ENCODE assay signal across 21 cellular contexts in the genomic region with DNA sequence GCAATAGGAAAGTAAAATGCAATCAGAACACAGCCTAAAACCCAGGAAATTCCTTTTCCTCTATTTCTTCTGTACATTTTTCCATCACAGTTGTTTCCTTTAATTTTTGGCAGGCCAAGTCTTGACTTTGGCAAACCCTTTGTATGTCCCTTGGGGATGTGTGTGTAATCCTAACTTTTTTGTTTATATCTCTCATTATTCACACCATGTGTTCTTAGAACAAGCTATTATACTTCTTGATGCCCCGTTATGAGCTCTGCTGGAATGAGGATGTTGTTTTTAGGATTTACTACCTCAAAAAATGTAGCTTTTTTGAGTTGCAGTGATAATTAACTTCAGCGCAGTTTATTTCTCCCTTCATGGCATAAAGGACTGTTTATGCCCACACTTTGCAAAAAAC.
A peak's percentile ranks its signal among the peaks of the same experiment; 100 is the strongest.
DNase-seq lines count a peak whose midpoint lies in the region; ATAC-seq and TF ChIP-seq lines count a peak whose summit lies in the region.
"Had no signal": no experiment of that assay in that cellular context is flagged by ENCODE, and none has a peak within 500 bp of the region (broad histone marks: within the 10 kb centered on the region; RNA-seq: fewer than 3 reads in every experiment).

No MANE protein-coding gene starts in this region.

- H2AFZ ChIP-seq in GM23248: no peak overlapping the region

- H3K27ac ChIP-seq in GM23248: no peak overlapping the region
- H3K27ac ChIP-seq: cardiac muscle cell, gastrocnemius medialis, KMS-11, Peyer's patch, spleen had no signal

- H3K4me3 ChIP-seq in GM23248 (no peak overlapping the region), astrocyte of the spinal cord (ENCODE audit: low read depth, low read length) (no peak overlapping the region), foreskin fibroblast (ENCODE audit: low read depth in 1 of 2, low read length in 2 of 2) (no peak overlapping the region), skeletal muscle satellite cell (ENCODE audit: low read length) (no peak overlapping the region)
- H3K4me3 ChIP-seq: cardiac muscle cell, gastrocnemius medialis, HAP-1, Peyer's patch, spleen had no signal

- 0 out of 2 replicates have a peak, but pooled peaks cover 4% of the 10 kb centered on the region for H3F3A ChIP-seq in GM23248 (ENCODE audit: insufficient read depth)

- no peaks in the 10 kb centered on the region for H3K9me2 ChIP-seq in GM23248 (ENCODE audit: insufficient read depth)

- no peak for TF ChIP-seq CTCF in astrocyte of the spinal cord (IDR thresholded peaks at IDR 0.05; ENCODE audit: low read depth, low read length)
- no peak for TF ChIP-seq CTCF in foreskin fibroblast (IDR thresholded peaks at IDR 0.05; ENCODE audit: low read depth, low read length)

- DNase-seq in GM23248 (peak; percentile 77), astrocyte of the spinal cord (ENCODE audit: low read depth, low spot score) (peak; percentile 78), foreskin fibroblast (peak; percentile 64 to 83), NCI-H748 (lab: John Stamatoyannopoulos, UW; ENCODE audit: unreplicated experiment) (no peak)
- DNase-seq in stimulated activated CD4-positive, alpha-beta T cell treated with anti-CD3 and anti-CD28 coated beads, Interleukin-2, amount 100 ng/mL, for 48 hours: no peak
- DNase-seq: activated CD4-positive, alpha-beta T cell treated with anti-CD3 and anti-CD28 coated beads, Interleukin-2, amount 50 U/mL, for 4 hours; activated naive CD4-positive, alpha-beta T cell treated with anti-CD3 and anti-CD28 coated beads, Interleukin-2, amount 50 U/mL, for 16 hours; CD4-positive, CD25-positive, alpha-beta regulatory T cell; DMS79 treated with DMSO at 0.1 percent for 48 hours; effector CD8-positive, alpha-beta T cell; gastrocnemius medialis; NCI-H1105; NCI-H2171 treated with DMSO at 0.1 percent for 48 hours; Peyer's patch; spleen had no signal

- H3K36me3 ChIP-seq in GM23248 (ENCODE audit: low read depth) (no peaks in the 10 kb centered on the region), skeletal muscle satellite cell (ENCODE audit: insufficient read depth, low read length) (peaks cover 3% of the 10 kb centered on the region)
- H3K36me3 ChIP-seq: cardiac muscle cell, gastrocnemius medialis, HAP-1, Peyer's patch, spleen had no signal

- no peaks in the 10 kb centered on the region for H4K20me1 ChIP-seq in GM23248 (ENCODE audit: insufficient read depth)

- no peaks in the 10 kb centered on the region for H3K79me2 ChIP-seq in GM23248 (ENCODE audit: insufficient read depth)

- no peak overlapping the region for H3K9ac ChIP-seq in GM23248
- H3K9ac ChIP-seq in skeletal muscle satellite cell (ENCODE audit: low read depth, low read length): no peak overlapping the region
- H3K9ac ChIP-seq: KMS-11 had no signal

- in situ Hi-C loops in GM23248 (cut with MboI) (no loop called here), astrocyte of the spinal cord (cut with HindIII; ENCODE audit: low sequenced_read_pairs) (no loop called here)

- H3K4me1 ChIP-seq in GM23248 (ENCODE audit: insufficient read depth): peaks cover 8% of the 10 kb centered on the region
- H3K4me1 ChIP-seq in skeletal muscle satellite cell (ENCODE audit: control insufficient read depth, insufficient read depth, low read length): peaks cover 10% of the 10 kb centered on the region
- H3K4me1 ChIP-seq: gastrocnemius medialis, HAP-1, Peyer's patch, spleen had no signal

- WGBS in GM23248 (ENCODE audit: low coverage in 1 of 2, low lambda C conversion rate in 2 of 2, missing lambda C conversion rate in 2 of 2), 2 experiments: 20 to 39% methylated on average over 2 of the region's 2 CpGs

- ATAC-seq in GM18858 (IDR thresholded peaks at IDR 0.05; ENCODE audit: unreplicated experiment): no peak
- ATAC-seq: stimulated activated memory B cell treated with anti-CD40 and anti-IgM and Interleukin-4, amounts not matched to agents 10 μg/mL and 1 μg/mL and 100 μg/mL, for 72 hours had no signal

- peak overlapping the region; percentile 5 for H3K4me2 ChIP-seq in GM23248 (ENCODE audit: unreplicated experiment)
- peak overlapping the region; percentile 19 for H3K4me2 ChIP-seq in skeletal muscle satellite cell (ENCODE audit: low read length)
- H3K4me2 ChIP-seq: KMS-11 had no signal

- H3K27me3 ChIP-seq in GM23248 (replicated peaks; ENCODE audit: insufficient read depth) (no peaks in the 10 kb centered on the region), skeletal muscle satellite cell (ENCODE audit: control insufficient read depth, insufficient read depth, low read length) (no peaks in the 10 kb centered on the region)
- H3K27me3 ChIP-seq: cardiac muscle cell, gastrocnemius medialis, Peyer's patch had no signal

- H3K9me3 ChIP-seq in GM23248 (ENCODE audit: low read depth) (no peaks in the 10 kb centered on the region), skeletal muscle satellite cell (replicated peaks; ENCODE audit: low read length) (no peaks in the 10 kb centered on the region)
- H3K9me3 ChIP-seq: gastrocnemius medialis, HAP-1, Peyer's patch, spleen had no signal

Comparison
In these comparisons a context has a peak if more than half of its experiments do, and no peak if none do; other contexts are left out.
1. DNase-seq: peak in GM23248 (single experiment), astrocyte of the spinal cord (single experiment) and foreskin fibroblast (2 of 2); none in stimulated activated CD4-positive, alpha-beta T cell treated with anti-CD3 and anti-CD28 coated beads, Interleukin-2, amount 100 ng/mL, for 48 hours (0 of 2) and NCI-H748 (single experiment).